1 cellular context compared by ENCODE assay signal in the genomic region with DNA sequence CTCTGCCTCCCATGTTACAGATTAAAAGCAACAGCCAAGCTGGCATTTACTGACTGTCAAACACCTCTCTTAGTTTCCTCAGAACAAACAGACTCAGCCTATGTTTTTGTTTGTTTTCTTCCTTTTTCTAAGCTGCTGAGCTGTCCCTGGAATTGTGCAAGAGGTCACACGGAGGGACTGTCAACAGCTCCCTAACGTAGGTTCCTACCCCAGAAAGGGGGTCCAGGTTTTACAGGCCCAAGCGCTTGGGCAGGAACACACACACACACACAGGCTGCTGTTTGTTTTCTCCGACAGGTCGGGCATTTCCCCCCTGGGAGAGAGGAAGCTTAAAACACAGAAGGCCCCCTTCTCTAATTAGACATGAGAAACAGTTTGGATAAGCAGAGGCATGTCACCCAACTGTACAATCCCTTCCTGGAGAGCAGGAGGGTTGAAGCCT.
TF ChIP-seq lines count a peak whose summit lies in the region.

No MANE protein-coding gene starts in this region.

TF ChIP-seq in HepG2, 621 proteins besides CTCF, POLR2A, EP300 and RAD21 (continued from another document and continues in another):
- TF ChIP-seq HBP1 (CRISPR knock-in tag; IDR thresholded peaks at IDR 0.05; ENCODE audit: low read depth) (no peak), ZNF670 (CRISPR knock-in tag; IDR thresholded peaks at IDR 0.05; ENCODE audit: borderline replicate concordance) (peak; percentile 69; the same call in 1 of the 2 replicates), SNAPC2 (CRISPR knock-in tag; IDR thresholded peaks at IDR 0.05) (peak; percentile 70; the same call in 1 of the 2 replicates), ZNF225 (CRISPR knock-in tag; IDR thresholded peaks at IDR 0.05) (no peak; the same call in 1 of the 2 replicates), CERS6 (CRISPR knock-in tag; IDR thresholded peaks at IDR 0.05) (no peak), ZNF674 (CRISPR knock-in tag; IDR thresholded peaks at IDR 0.05; ENCODE audit: low read depth) (no peak), MYNN (CRISPR knock-in tag; IDR thresholded peaks at IDR 0.05; ENCODE audit: low read depth) (no peak; the same call in 1 of the 2 replicates), NFIB (CRISPR knock-in tag; IDR thresholded peaks at IDR 0.05; ENCODE audit: borderline replicate concordance) (no peak), ZGPAT (CRISPR knock-in tag; IDR thresholded peaks at IDR 0.05) (peak; percentile 98), MTA3 (CRISPR knock-in tag; IDR thresholded peaks at IDR 0.05) (no peak; the same call in 1 of the 2 replicates), ATRX (CRISPR knock-in tag; IDR thresholded peaks at IDR 0.05; ENCODE audit: borderline replicate concordance) (no peak), MED13 (CRISPR knock-in tag; IDR thresholded peaks at IDR 0.05) (peak; percentile 99), NCOA2 (CRISPR knock-in tag; IDR thresholded peaks at IDR 0.05) (peak; percentile 99), ADNP (CRISPR knock-in tag; IDR thresholded peaks at IDR 0.05) (no peak), CBFB (CRISPR knock-in tag; IDR thresholded peaks at IDR 0.05) (peak; percentile 75; the same call in 1 of the 2 replicates), NAIF1 (CRISPR knock-in tag; IDR thresholded peaks at IDR 0.05; ENCODE audit: borderline replicate concordance) (no peak), ZNF878 (CRISPR knock-in tag; IDR thresholded peaks at IDR 0.05) (peak; percentile 93), NCOA1 (CRISPR knock-in tag; IDR thresholded peaks at IDR 0.05) (peak; percentile 89), ZFP36 (IDR thresholded peaks at IDR 0.05; ENCODE audit: borderline replicate concordance, low read depth, low read length, partially characterized antibody) (no peak), MYC (CRISPR knock-in tag; IDR thresholded peaks at IDR 0.05; ENCODE audit: borderline replicate concordance) (peak; percentile 85), ZNF331 (CRISPR knock-in tag; IDR thresholded peaks at IDR 0.05) (peak; percentile 95), ZNF20 (CRISPR knock-in tag; IDR thresholded peaks at IDR 0.05) (no peak), ATF7 (IDR thresholded peaks at IDR 0.05) (no peak), ATF7 (CRISPR knock-in tag; IDR thresholded peaks at IDR 0.05) (peak; percentile 80; the same call in 1 of the 2 replicates), SMC3 (IDR thresholded peaks at IDR 0.05; ENCODE audit: low read length) (peak; percentile 43; the same call in 1 of the 2 replicates), ZIK1 (CRISPR knock-in tag; IDR thresholded peaks at IDR 0.05; ENCODE audit: borderline replicate concordance, low read depth) (no peak), RBFOX2 (IDR thresholded peaks at IDR 0.05; ENCODE audit: low read depth, low read length) (no peak; the same call in 1 of the 2 replicates), KMT2A (CRISPR knock-in tag; IDR thresholded peaks at IDR 0.05) (peak; percentile 67), MEF2D (CRISPR knock-in tag; IDR thresholded peaks at IDR 0.05) (peak; percentile 95), SP140L (CRISPR knock-in tag; IDR thresholded peaks at IDR 0.05; ENCODE audit: borderline replicate concordance) (peak; percentile 80; the same call in 1 of the 2 replicates), PTBP1 (IDR thresholded peaks at IDR 0.05; ENCODE audit: low read depth, low read length, poor library complexity, severe bottlenecking) (no peak), MZF1 (CRISPR knock-in tag; IDR thresholded peaks at IDR 0.05; ENCODE audit: borderline replicate concordance) (no peak), RARG (CRISPR knock-in tag; IDR thresholded peaks at IDR 0.05; ENCODE audit: low read depth) (no peak), NR1H2 (CRISPR knock-in tag; IDR thresholded peaks at IDR 0.05; ENCODE audit: borderline replicate concordance, low read depth) (peak; percentile 61; the same call in 1 of the 2 replicates), NFE2L1 (CRISPR knock-in tag; IDR thresholded peaks at IDR 0.05; ENCODE audit: borderline replicate concordance) (no peak), ATF3 (CRISPR knock-in tag; IDR thresholded peaks at IDR 0.05) (peak; percentile 81), KDM2A (CRISPR knock-in tag; IDR thresholded peaks at IDR 0.05; ENCODE audit: borderline replicate concordance, low read depth) (peak; percentile 77), SOX13 (IDR thresholded peaks at IDR 0.05) (peak; percentile 91), SOX13 (CRISPR knock-in tag; conservative IDR thresholded peaks at IDR 0.05 in 1 of 2, IDR thresholded peaks at IDR 0.05 in 1 of 2) (peak in 1 of 2 experiments; percentile 98; a peak in 2 of 4 replicates), ZNF775 (CRISPR knock-in tag; IDR thresholded peaks at IDR 0.05; ENCODE audit: borderline replicate concordance) (peak; percentile 79; the same call in 1 of the 2 replicates)
- TF ChIP-seq, protein P1, sequence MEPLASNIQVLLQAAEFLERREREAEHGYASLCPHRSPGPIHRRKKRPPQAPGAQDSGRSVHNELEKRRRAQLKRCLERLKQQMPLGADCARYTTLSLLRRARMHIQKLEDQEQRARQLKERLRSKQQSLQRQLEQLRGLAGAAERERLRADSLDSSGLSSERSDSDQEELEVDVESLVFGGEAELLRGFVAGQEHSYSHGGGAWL (CRISPR knock-in tag; IDR thresholded peaks at IDR 0.05): peak; percentile 55; the same call in 1 of the 2 replicates
- TF ChIP-seq, protein P2, sequence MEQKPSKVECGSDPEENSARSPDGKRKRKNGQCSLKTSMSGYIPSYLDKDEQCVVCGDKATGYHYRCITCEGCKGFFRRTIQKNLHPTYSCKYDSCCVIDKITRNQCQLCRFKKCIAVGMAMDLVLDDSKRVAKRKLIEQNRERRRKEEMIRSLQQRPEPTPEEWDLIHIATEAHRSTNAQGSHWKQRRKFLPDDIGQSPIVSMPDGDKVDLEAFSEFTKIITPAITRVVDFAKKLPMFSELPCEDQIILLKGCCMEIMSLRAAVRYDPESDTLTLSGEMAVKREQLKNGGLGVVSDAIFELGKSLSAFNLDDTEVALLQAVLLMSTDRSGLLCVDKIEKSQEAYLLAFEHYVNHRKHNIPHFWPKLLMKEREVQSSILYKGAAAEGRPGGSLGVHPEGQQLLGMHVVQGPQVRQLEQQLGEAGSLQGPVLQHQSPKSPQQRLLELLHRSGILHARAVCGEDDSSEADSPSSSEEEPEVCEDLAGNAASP (CRISPR knock-in tag; IDR thresholded peaks at IDR 0.05; ENCODE audit: borderline replicate concordance): peak; percentile 97
- TF ChIP-seq, protein P3, sequence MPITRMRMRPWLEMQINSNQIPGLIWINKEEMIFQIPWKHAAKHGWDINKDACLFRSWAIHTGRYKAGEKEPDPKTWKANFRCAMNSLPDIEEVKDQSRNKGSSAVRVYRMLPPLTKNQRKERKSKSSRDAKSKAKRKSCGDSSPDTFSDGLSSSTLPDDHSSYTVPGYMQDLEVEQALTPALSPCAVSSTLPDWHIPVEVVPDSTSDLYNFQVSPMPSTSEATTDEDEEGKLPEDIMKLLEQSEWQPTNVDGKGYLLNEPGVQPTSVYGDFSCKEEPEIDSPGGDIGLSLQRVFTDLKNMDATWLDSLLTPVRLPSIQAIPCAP (CRISPR knock-in tag; IDR thresholded peaks at IDR 0.05; ENCODE audit: low read depth): no peak
- TF ChIP-seq, protein P4, sequence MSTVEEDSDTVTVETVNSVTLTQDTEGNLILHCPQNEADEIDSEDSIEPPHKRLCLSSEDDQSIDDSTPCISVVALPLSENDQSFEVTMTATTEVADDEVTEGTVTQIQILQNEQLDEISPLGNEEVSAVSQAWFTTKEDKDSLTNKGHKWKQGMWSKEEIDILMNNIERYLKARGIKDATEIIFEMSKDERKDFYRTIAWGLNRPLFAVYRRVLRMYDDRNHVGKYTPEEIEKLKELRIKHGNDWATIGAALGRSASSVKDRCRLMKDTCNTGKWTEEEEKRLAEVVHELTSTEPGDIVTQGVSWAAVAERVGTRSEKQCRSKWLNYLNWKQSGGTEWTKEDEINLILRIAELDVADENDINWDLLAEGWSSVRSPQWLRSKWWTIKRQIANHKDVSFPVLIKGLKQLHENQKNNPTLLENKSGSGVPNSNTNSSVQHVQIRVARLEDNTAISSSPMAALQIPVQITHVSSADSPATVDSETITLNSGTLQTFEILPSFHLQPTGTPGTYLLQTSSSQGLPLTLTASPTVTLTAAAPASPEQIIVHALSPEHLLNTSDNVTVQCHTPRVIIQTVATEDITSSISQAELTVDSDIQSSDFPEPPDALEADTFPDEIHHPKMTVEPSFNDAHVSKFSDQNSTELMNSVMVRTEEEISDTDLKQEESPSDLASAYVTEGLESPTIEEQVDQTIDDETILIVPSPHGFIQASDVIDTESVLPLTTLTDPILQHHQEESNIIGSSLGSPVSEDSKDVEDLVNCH (CRISPR knock-in tag; IDR thresholded peaks at IDR 0.05): no peak
- TF ChIP-seq, protein P5, sequence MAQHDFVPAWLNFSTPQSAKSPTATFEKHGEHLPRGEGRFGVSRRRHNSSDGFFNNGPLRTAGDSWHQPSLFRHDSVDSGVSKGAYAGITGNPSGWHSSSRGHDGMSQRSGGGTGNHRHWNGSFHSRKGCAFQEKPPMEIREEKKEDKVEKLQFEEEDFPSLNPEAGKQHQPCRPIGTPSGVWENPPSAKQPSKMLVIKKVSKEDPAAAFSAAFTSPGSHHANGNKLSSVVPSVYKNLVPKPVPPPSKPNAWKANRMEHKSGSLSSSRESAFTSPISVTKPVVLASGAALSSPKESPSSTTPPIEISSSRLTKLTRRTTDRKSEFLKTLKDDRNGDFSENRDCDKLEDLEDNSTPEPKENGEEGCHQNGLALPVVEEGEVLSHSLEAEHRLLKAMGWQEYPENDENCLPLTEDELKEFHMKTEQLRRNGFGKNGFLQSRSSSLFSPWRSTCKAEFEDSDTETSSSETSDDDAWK (CRISPR knock-in tag; IDR thresholded peaks at IDR 0.05): no peak
- TF ChIP-seq, protein P6, sequence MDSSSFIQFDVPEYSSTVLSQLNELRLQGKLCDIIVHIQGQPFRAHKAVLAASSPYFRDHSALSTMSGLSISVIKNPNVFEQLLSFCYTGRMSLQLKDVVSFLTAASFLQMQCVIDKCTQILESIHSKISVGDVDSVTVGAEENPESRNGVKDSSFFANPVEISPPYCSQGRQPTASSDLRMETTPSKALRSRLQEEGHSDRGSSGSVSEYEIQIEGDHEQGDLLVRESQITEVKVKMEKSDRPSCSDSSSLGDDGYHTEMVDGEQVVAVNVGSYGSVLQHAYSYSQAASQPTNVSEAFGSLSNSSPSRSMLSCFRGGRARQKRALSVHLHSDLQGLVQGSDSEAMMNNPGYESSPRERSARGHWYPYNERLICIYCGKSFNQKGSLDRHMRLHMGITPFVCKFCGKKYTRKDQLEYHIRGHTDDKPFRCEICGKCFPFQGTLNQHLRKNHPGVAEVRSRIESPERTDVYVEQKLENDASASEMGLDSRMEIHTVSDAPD (CRISPR knock-in tag; IDR thresholded peaks at IDR 0.05): no peak
- TF ChIP-seq, protein P7, sequence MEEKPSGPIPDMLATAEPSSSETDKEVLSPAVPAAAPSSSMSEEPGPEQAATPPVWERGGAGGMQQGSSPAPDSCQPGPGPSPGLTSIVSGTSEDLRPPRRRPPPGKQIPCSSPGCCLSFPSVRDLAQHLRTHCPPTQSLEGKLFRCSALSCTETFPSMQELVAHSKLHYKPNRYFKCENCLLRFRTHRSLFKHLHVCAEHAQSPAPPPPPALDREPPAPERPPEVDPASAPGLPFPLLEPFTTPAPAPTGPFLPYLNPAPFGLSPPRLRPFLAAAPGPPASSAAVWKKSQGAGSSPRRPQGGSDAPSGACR (CRISPR knock-in tag; IDR thresholded peaks at IDR 0.05): peak; percentile 74; the same call in 1 of the 2 replicates
- TF ChIP-seq, protein P8, sequence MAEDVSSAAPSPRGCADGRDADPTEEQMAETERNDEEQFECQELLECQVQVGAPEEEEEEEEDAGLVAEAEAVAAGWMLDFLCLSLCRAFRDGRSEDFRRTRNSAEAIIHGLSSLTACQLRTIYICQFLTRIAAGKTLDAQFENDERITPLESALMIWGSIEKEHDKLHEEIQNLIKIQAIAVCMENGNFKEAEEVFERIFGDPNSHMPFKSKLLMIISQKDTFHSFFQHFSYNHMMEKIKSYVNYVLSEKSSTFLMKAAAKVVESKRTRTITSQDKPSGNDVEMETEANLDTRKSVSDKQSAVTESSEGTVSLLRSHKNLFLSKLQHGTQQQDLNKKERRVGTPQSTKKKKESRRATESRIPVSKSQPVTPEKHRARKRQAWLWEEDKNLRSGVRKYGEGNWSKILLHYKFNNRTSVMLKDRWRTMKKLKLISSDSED (CRISPR knock-in tag; IDR thresholded peaks at IDR 0.05): no peak
- TF ChIP-seq, protein P9, sequence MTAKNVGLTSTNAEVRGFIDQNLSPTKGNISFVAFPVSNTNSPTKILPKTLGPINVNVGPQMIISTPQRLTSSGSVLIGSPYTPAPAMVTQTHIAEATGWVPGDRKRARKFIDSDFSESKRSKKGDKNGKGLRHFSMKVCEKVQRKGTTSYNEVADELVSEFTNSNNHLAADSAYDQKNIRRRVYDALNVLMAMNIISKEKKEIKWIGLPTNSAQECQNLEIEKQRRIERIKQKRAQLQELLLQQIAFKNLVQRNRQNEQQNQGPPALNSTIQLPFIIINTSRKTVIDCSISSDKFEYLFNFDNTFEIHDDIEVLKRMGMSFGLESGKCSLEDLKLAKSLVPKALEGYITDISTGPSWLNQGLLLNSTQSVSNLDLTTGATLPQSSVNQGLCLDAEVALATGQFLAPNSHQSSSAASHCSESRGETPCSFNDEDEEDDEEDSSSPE (CRISPR knock-in tag; IDR thresholded peaks at IDR 0.05): peak; percentile 73
